ENCODE assay signal across 9 cellular contexts in genomic region chr1:150764617-150765090, GRCh38. TPM values are rescaled to one million over a fixed set of nuclear protein-coding genes. Genes with fewer than 3 reads are reported as not detected.
A peak's percentile ranks its signal among the peaks of the same experiment; 100 is the strongest.
DNase-seq lines count a peak whose midpoint lies in the region; ATAC-seq, FAIRE-seq and TF ChIP-seq lines count a peak whose summit lies in the region.
"Had no signal": no experiment of that assay in that cellular context is flagged by ENCODE, and none has a peak within 500 bp of the region (broad histone marks: within the 10 kb centered on the region; RNA-seq: fewer than 3 reads in every experiment).

No MANE protein-coding gene starts in this region.

- H3K27ac Mint-ChIP-seq in activated T-helper 2 cell treated with anti-CD3 and anti-CD28 coated beads, Interferon-gamma antibody, Interleukin-2, Interleukin-4, amounts not matched to agents 10 μg/mL and 5 μg/mL and 100 μg/mL, durations not matched to agents 14 hours and 24 hours and 36 hours: peak overlapping the region; percentile 88

- TF ChIP-seq CTCF in left lung (IDR thresholded peaks at IDR 0.05): no peak

- peak overlapping the region; percentile 85 for H3K4me3 Mint-ChIP-seq in activated T-helper 2 cell treated with anti-CD3 and anti-CD28 coated beads, Interferon-gamma antibody, Interleukin-2, Interleukin-4, amounts not matched to agents 10 μg/mL and 5 μg/mL and 100 μg/mL, durations not matched to agents 14 hours and 24 hours and 36 hours (ENCODE audit: low read depth)

- H3K9me3 ChIP-seq in left lung: no peaks in the 10 kb centered on the region

- H3K27ac ChIP-seq in left lung: peak overlapping the region; percentile 81 to 97

- peaks cover 9 to 59% of the 10 kb centered on the region in 2 donors for H3K4me1 ChIP-seq in left lung

- H3K27me3 Mint-ChIP-seq in activated T-helper 2 cell treated with anti-CD3 and anti-CD28 coated beads, Interferon-gamma antibody, Interleukin-2, Interleukin-4, amounts not matched to agents 10 μg/mL and 5 μg/mL and 100 μg/mL, durations not matched to agents 14 hours and 24 hours and 36 hours (ENCODE audit: low read depth): peaks cover 1% of the 10 kb centered on the region

- peaks cover 29% of the 10 kb centered on the region for H3K4me1 Mint-ChIP-seq in activated T-helper 2 cell treated with anti-CD3 and anti-CD28 coated beads, Interferon-gamma antibody, Interleukin-2, Interleukin-4, amounts not matched to agents 10 μg/mL and 5 μg/mL and 100 μg/mL, durations not matched to agents 14 hours and 24 hours and 36 hours (ENCODE audit: low read depth)

- intact Hi-C loops in activated T-helper 2 cell treated with anti-CD3 and anti-CD28 coated beads, Interferon-gamma antibody, Interleukin-2, Interleukin-4, amounts not matched to agents 10 μg/mL and 5 μg/mL and 100 μg/mL, durations not matched to agents 14 hours and 24 hours and 36 hours (cut with micrococcal nuclease): loop anchor here (5.0 to 10.0 kb wide), 2 partner anchors 67 to 200 kb away; partner anchors contain the start of gene GOLPH3L
- intact Hi-C loops in left lung (cut with DNase I): no loop called here

- peak overlapping the region; percentile 25 to 54 for H3K4me3 ChIP-seq in left lung

- H3K9me3 Mint-ChIP-seq in activated T-helper 2 cell treated with anti-CD3 and anti-CD28 coated beads, Interferon-gamma antibody, Interleukin-2, Interleukin-4, amounts not matched to agents 10 μg/mL and 5 μg/mL and 100 μg/mL, durations not matched to agents 14 hours and 24 hours and 36 hours: peaks cover 6% of the 10 kb centered on the region

- DNase-seq in A172 (ENCODE audit: low spot score): peak; percentile 74
- no peak for DNase-seq in GM19239 (ENCODE audit: insufficient read length, low spot score)
- no peak for DNase-seq in activated T-helper 2 cell treated with anti-CD3 and anti-CD28 coated beads, Interferon-gamma antibody, Interleukin-2, Interleukin-4, amounts not matched to agents 10 μg/mL and 5 μg/mL and 100 μg/mL, durations not matched to agents 14 hours and 24 hours and 36 hours (ENCODE audit: low spot score)
- DNase-seq in left lung: no peak
- DNase-seq in HK-2 (ENCODE audit: unreplicated experiment): no peak
- DNase-seq in NCI-H510A (lab: John Stamatoyannopoulos, UW): no peak

- peaks cover 40% of the 10 kb centered on the region for H3K36me3 Mint-ChIP-seq in activated T-helper 2 cell treated with anti-CD3 and anti-CD28 coated beads, Interferon-gamma antibody, Interleukin-2, Interleukin-4, amounts not matched to agents 10 μg/mL and 5 μg/mL and 100 μg/mL, durations not matched to agents 14 hours and 24 hours and 36 hours (ENCODE audit: low read depth)

- no peaks in the 10 kb centered on the region for H3K36me3 ChIP-seq in left lung

- ATAC-seq in left lung (peak; percentile 62), HG02884 (IDR thresholded peaks at IDR 0.05; ENCODE audit: unreplicated experiment) (no peak), HG03280 (IDR thresholded peaks at IDR 0.05; ENCODE audit: unreplicated experiment) (no peak)

- H3K27me3 ChIP-seq in left lung: no peaks in the 10 kb centered on the region

- peak; percentile 79 for FAIRE-seq in GM19239 (lab: Jason Lieb, UNC)
- FAIRE-seq: colon had no signal

RNA-seq across cellular contexts. Expression of gene CTSS, which starts 0.9 kb away (rescaled TPM):
- 5.7 and 18.5 TPM in 2 replicates for total RNA-seq in A172 (2014; rRNA removed; shearing (Covaris generic))
- total RNA-seq in activated T-helper 2 cell treated with anti-CD3 and anti-CD28 coated beads, Interferon-gamma antibody, Interleukin-2, Interleukin-4, amounts not matched to agents 10 μg/mL and 5 μg/mL and 100 μg/mL, durations not matched to agents 14 hours and 24 hours and 36 hours: 42.0 and 42.1 TPM in 2 replicates
- 100 to 1,000 TPM; 320 to 473 TPM for total RNA-seq in left lung

RNA-seq across cellular contexts. Expression of gene CTSK, which starts 43.4 kb away (rescaled TPM):
- 1.1 and 3.4 TPM in 2 replicates for total RNA-seq in A172 (2014; rRNA removed; shearing (Covaris generic))
- total RNA-seq in activated T-helper 2 cell treated with anti-CD3 and anti-CD28 coated beads, Interferon-gamma antibody, Interleukin-2, Interleukin-4, amounts not matched to agents 10 μg/mL and 5 μg/mL and 100 μg/mL, durations not matched to agents 14 hours and 24 hours and 36 hours: 2.8 and 3.6 TPM in 2 replicates
- 10 to 100 TPM; 19.9 to 54.5 TPM for total RNA-seq in left lung

RNA-seq across cellular contexts. Expression of gene HORMAD1, which starts 44.0 kb away (rescaled TPM):
- not detected in 2 replicates for total RNA-seq in A172 (2014; rRNA removed; shearing (Covaris generic))
- 0.27 TPM in 1 of 2 replicates, not detected in the other for total RNA-seq in activated T-helper 2 cell treated with anti-CD3 and anti-CD28 coated beads, Interferon-gamma antibody, Interleukin-2, Interleukin-4, amounts not matched to agents 10 μg/mL and 5 μg/mL and 100 μg/mL, durations not matched to agents 14 hours and 24 hours and 36 hours
- 1 to 10 TPM in 1 of 2 donors, under 1 TPM in 1; 0.38 to 2.5 TPM for total RNA-seq in left lung
